In the genomic region with DNA sequence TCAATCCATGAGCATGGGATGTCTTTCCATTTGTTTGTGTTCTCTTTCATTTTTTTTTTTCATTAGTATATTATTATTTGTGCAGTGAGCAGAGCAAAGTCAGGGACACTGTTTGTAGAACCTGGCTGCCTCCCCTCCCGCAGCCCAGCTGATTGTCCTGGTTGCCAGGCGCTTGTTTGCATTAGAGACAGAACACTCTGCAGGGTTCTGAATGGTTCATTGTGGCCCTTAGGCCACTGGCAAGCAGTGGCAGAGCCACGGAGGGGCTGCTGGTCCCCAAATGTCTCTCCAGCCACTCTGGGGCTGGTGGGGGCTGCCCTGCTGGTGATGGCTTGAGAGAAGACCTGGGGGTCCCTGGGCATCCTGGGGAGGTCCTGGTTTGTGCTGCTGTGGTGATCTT, we compare ENCODE assay signal across 27 cellular contexts. TPM values are rescaled to one million over a fixed set of nuclear protein-coding genes. Genes with fewer than 3 reads are reported as not detected.
DNase-seq lines count a peak whose midpoint lies in the region; TF ChIP-seq lines count a peak whose summit lies in the region.
"Had no signal": no experiment of that assay in that cellular context is flagged by ENCODE, and none has a peak within 500 bp of the region (broad histone marks: within the 10 kb centered on the region; RNA-seq: fewer than 3 reads in every experiment).

No MANE protein-coding gene starts in this region.

- no peaks in the 10 kb centered on the region for H3K27me3 ChIP-seq in A673 (replicated peaks; ENCODE audit: insufficient read depth, low read depth, low read length, poor library complexity)

- POLR2A ChIA-PET in A673 (lab: Charles Lee; ENCODE audit: low non-redundant PET): no interaction called here

- H3K27ac ChIP-seq in coronary artery (no peak overlapping the region), A673 (ENCODE audit: low read depth, low read length, poor library complexity, severe bottlenecking) (no peak overlapping the region)
- H3K27ac ChIP-seq: RWPE1, SK-N-MC had no signal

- BruUV-seq in A673 (replicated peaks; lab: Mats Ljungman, UMichigan): no TSS peak

- H3K9me3 ChIP-seq in A673 (ENCODE audit: low read depth, low read length, poor library complexity, severe bottlenecking): no peaks in the 10 kb centered on the region

- no peak overlapping the region for H3K4me3 ChIP-seq in coronary artery
- no peak overlapping the region for H3K4me3 ChIP-seq in A673 (ENCODE audit: low read depth, low read length, poor library complexity, severe bottlenecking)
- H3K4me3 ChIP-seq: GM12878, GM23338, SK-N-MC had no signal

- TF ChIP-seq CTCF in coronary artery (IDR thresholded peaks at IDR 0.05) (no peak), A673 (conservative IDR thresholded peaks at IDR 0.05; ENCODE audit: low read depth, low read length) (no peak)

- H3K4me1 ChIP-seq in A673 (ENCODE audit: insufficient read depth, low read length, poor library complexity, severe bottlenecking): peaks cover 4% of the 10 kb centered on the region

- CTCF ChIA-PET in A673 (lab: Charles Lee): no interaction called here

- intact Hi-C loops in A673 (cut with micrococcal nuclease; ENCODE audit: unreplicated experiment): no loop called here

- H3K36me3 ChIP-seq in A673 (ENCODE audit: insufficient read depth, low read length, poor library complexity, severe bottlenecking): no peaks in the 10 kb centered on the region

- DNase-seq in NCI-H1417 (lab: John Stamatoyannopoulos, UW): peak in 2 of 3 experiments; percentile 51 to 65
- no peak for DNase-seq in NCI-H1417 treated with DMSO at 0.1 percent for 48 hours (lab: John Stamatoyannopoulos, UW)
- peak; percentile 22 for DNase-seq in NCI-H510A (lab: John Stamatoyannopoulos, UW)
- peak; percentile 28 for DNase-seq in coronary artery (ENCODE audit: low spot score)
- DNase-seq in activated CD8-positive, alpha-beta memory T cell treated with anti-CD3 and anti-CD28 coated beads, Interleukin-2, amount 50 U/mL, for 4 hours: no peak
- DNase-seq in activated CD4-positive, alpha-beta T cell treated with anti-CD3 and anti-CD28 coated beads for 4 hours: no peak
- no peak for DNase-seq in HK-2 (ENCODE audit: unreplicated experiment)
- no peak for DNase-seq in A673 (ENCODE audit: low spot score)
- DNase-seq: 8988T; AML-193; C1 segment of cervical spinal cord; CD8-positive, alpha-beta memory T cell; DND-41; HCEC 1CT; MV-4-11; NCI-H1436; NCI-H2029 treated with DMSO at 0.1 percent for 48 hours; NCI-H2171; NCI-H345; NCI-H526; SHP77 treated with DMSO at 0.1 percent for 48 hours; SW 1271; T-helper 17 cell had no signal

RNA-seq across cellular contexts. Expression of gene ETS2, which starts 29.0 kb away (rescaled TPM):
- 35.1 and 45.6 TPM in 2 replicates for total RNA-seq in A673 (2021)

Comparison
In these comparisons a context has a peak if more than half of its experiments do, and no peak if none do; other contexts are left out.
1. DNase-seq: peak in NCI-H1417 (2 of 3), NCI-H510A (single experiment) and coronary artery (single experiment); none in NCI-H1417 treated with DMSO at 0.1 percent for 48 hours (single experiment), activated CD8-positive, alpha-beta memory T cell treated with anti-CD3 and anti-CD28 coated beads, Interleukin-2, amount 50 U/mL, for 4 hours (single experiment), activated CD4-positive, alpha-beta T cell treated with anti-CD3 and anti-CD28 coated beads for 4 hours (0 of 2), HK-2 (single experiment) and A673 (single experiment).